In the genomic region with DNA sequence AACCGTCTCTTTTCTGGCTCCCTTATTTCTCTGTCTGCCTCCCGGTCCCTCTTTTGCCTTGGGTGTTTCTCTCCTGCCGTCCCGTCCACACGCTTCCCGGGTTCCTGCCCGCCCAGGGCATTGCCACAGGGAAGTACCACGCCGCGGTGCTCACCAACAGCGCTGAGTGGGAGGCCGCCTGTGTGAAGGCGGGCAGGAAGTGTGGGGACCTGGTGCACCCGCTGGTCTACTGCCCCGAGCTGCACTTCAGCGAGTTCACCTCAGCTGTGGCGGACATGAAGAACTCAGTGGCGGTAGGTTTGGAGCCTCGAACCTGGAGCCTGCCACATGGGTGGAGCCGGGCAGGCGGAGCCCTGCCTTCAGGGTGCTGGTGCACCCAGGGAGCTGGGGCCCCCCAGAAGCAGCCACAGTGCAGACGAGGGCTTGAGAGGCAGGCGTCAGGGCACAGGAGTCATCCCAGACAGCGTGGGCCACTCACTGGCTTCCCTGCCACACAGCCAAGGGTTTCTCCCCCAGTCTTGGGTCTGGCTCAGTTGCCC, we compare ENCODE assay signal across 14 cellular contexts. TPM values are rescaled to one million over a fixed set of nuclear protein-coding genes. Genes with fewer than 3 reads are reported as not detected.
DNase-seq lines count a peak whose midpoint lies in the region; ATAC-seq and TF ChIP-seq lines count a peak whose summit lies in the region.
"Had no signal": no experiment of that assay in that cellular context is flagged by ENCODE, and none has a peak within 500 bp of the region (broad histone marks: within the 10 kb centered on the region; RNA-seq: fewer than 3 reads in every experiment).

No MANE protein-coding gene starts in this region.

- intact Hi-C loops in CD4-positive, alpha-beta memory T cell (cut with micrococcal nuclease), result no loop called here

- no peaks in the 10 kb centered on the region for H3K4me1 ChIP-seq in Peyer's patch
- no peaks in the 10 kb centered on the region for H3K4me1 ChIP-seq in CD4-positive, alpha-beta memory T cell (ENCODE audit: insufficient read depth, low read length)
- H3K4me1 ChIP-seq: vagina had no signal

- H3K27ac ChIP-seq in Peyer's patch, result no peak overlapping the region
- no peak overlapping the region for H3K27ac ChIP-seq in CD4-positive, alpha-beta memory T cell (ENCODE audit: low read depth, low read length)
- H3K27ac ChIP-seq: vagina had no signal

- H3K4me3 ChIP-seq in Peyer's patch, result no peak overlapping the region
- H3K4me3 ChIP-seq in CD4-positive, alpha-beta memory T cell (ENCODE audit: low read length in 2 of 2), result no peak overlapping the region
- H3K4me3 ChIP-seq: vagina had no signal

- no peaks in the 10 kb centered on the region for H3K9me3 Mint-ChIP-seq in CD4-positive, alpha-beta memory T cell
- H3K9me3 Mint-ChIP-seq: stimulated activated effector memory CD8-positive, alpha-beta T cell treated with anti-CD3 and anti-CD28 coated beads, Interleukin-12 subunit alpha, Interleukin-12 subunit beta, amount 100 ng/mL, for 72 hours had no signal

- no peak for TF ChIP-seq POLR2A in Peyer's patch (IDR thresholded peaks at IDR 0.05)

- H3K36me3 Mint-ChIP-seq in CD4-positive, alpha-beta memory T cell, result peaks cover 4 to 6% of the 10 kb centered on the region in 2 donors

- no peaks in the 10 kb centered on the region for H3K27me3 ChIP-seq in Peyer's patch
- H3K27me3 ChIP-seq in CD4-positive, alpha-beta memory T cell (ENCODE audit: insufficient read depth, low read length), result no peaks in the 10 kb centered on the region
- H3K27me3 ChIP-seq: vagina had no signal

- H3K4me3 Mint-ChIP-seq in CD4-positive, alpha-beta memory T cell, result no peak overlapping the region
- H3K4me3 Mint-ChIP-seq: stimulated activated effector memory CD8-positive, alpha-beta T cell treated with anti-CD3 and anti-CD28 coated beads, Interleukin-12 subunit alpha, Interleukin-12 subunit beta, amount 100 ng/mL, for 72 hours had no signal

- no peaks in the 10 kb centered on the region for H3K36me3 ChIP-seq in Peyer's patch
- H3K36me3 ChIP-seq in CD4-positive, alpha-beta memory T cell (ENCODE audit: insufficient read depth, low read length), result no peaks in the 10 kb centered on the region
- H3K36me3 ChIP-seq: vagina had no signal

- H3K9me3 ChIP-seq in Peyer's patch, result no peaks in the 10 kb centered on the region
- no peaks in the 10 kb centered on the region for H3K9me3 ChIP-seq in CD4-positive, alpha-beta memory T cell (ENCODE audit: control insufficient read depth in 1 of 2, low read length in 2 of 2)
- H3K9me3 ChIP-seq: vagina had no signal

- H3K27me3 Mint-ChIP-seq in CD4-positive, alpha-beta memory T cell, result no peaks in the 10 kb centered on the region

- POLR2A ChIA-PET in CD4-positive, alpha-beta memory T cell (lab: Charles Lee; ENCODE audit: partially characterized antibody), result no interaction called here

- TF ChIP-seq CTCF in Peyer's patch (IDR thresholded peaks at IDR 0.05), result no peak

- H3K27ac Mint-ChIP-seq in CD4-positive, alpha-beta memory T cell, result no peak overlapping the region
- H3K27ac Mint-ChIP-seq: stimulated activated effector memory CD8-positive, alpha-beta T cell treated with anti-CD3 and anti-CD28 coated beads, Interleukin-12 subunit alpha, Interleukin-12 subunit beta, amount 100 ng/mL, for 72 hours had no signal

- CTCF ChIA-PET in CD4-positive, alpha-beta memory T cell (lab: Charles Lee; ENCODE audit: partially characterized antibody), result no interaction called here

- H3K4me1 Mint-ChIP-seq in CD4-positive, alpha-beta memory T cell, result peaks cover 0 to 2% (median 0%) of the 10 kb centered on the region in 4 donors

- DNase-seq in activated effector memory CD4-positive, alpha-beta T cell treated with anti-CD3 and anti-CD28 coated beads, Interleukin-2, amount 50 U/mL, for 16 hours, result peak; percentile 58
- no peak for DNase-seq in activated effector memory CD4-positive, alpha-beta T cell treated with Interleukin-2 at 50 U/mL for 16 hours
- peak in 2 of 3 donors; percentile 13 to 29 for DNase-seq in Peyer's patch
- DNase-seq in islet precursor cell, result peak; percentile 51
- peak; percentile 0 for DNase-seq in stimulated activated naive CD8-positive, alpha-beta T cell treated with anti-CD3 and anti-CD28 coated beads, Interleukin-15, Interleukin-2, amounts not matched to agents 100 U/mL and 50 U/mL, for 24 hours
- no peak for DNase-seq in CD4-positive, alpha-beta memory T cell
- DNase-seq in cerebellum (ENCODE audit: low spot score), result no peak
- DNase-seq in HPDE6-E6E7 (ENCODE audit: extremely low spot score), result no peak
- DNase-seq: dermis blood vessel endothelial cell, KBM-7, NCI-H1417 treated with DMSO at 0.1 percent for 48 hours, NCI-H524 had no signal

- ATAC-seq in stimulated activated naive CD8-positive, alpha-beta T cell treated with anti-CD3 and anti-CD28 coated beads, Interleukin-15, Interleukin-2, amounts not matched to agents 100 U/mL and 50 U/mL, for 24 hours, result no peak
- ATAC-seq: stimulated activated effector memory CD8-positive, alpha-beta T cell treated with anti-CD3 and anti-CD28 coated beads, Interleukin-12 subunit alpha, Interleukin-12 subunit beta, amount 100 ng/mL, for 72 hours had no signal

RNA-seq across cellular contexts. Expression of gene NPEPL1, which starts 21.3 kb away (rescaled TPM):
- total RNA-seq in Peyer's patch (10 to 100 TPM; 36.3 to 80.4 (median 63.0) TPM), cerebellum (12.0 TPM)
- total RNA-seq in CD4-positive, alpha-beta memory T cell, result 10 to 100 TPM; 44.2 to 44.8 TPM
- 10 to 100 TPM in 1 of 2 donors, 1 to 10 TPM in 1; 8.9 to 11.9 TPM for polyA plus RNA-seq in CD4-positive, alpha-beta memory T cell

Comparison
In these comparisons a context has a peak if more than half of its experiments do, and no peak if none do; other contexts are left out.
1. DNase-seq: peak in activated effector memory CD4-positive, alpha-beta T cell treated with anti-CD3 and anti-CD28 coated beads, Interleukin-2, amount 50 U/mL, for 16 hours (single experiment), Peyer's patch (2 of 3), islet precursor cell (single experiment) and stimulated activated naive CD8-positive, alpha-beta T cell treated with anti-CD3 and anti-CD28 coated beads, Interleukin-15, Interleukin-2, amounts not matched to agents 100 U/mL and 50 U/mL, for 24 hours (single experiment); none in activated effector memory CD4-positive, alpha-beta T cell treated with Interleukin-2 at 50 U/mL for 16 hours (single experiment), CD4-positive, alpha-beta memory T cell (0 of 5), cerebellum (single experiment) and HPDE6-E6E7 (single experiment).